8 cellular contexts compared by ENCODE assay signal in the genomic region with DNA sequence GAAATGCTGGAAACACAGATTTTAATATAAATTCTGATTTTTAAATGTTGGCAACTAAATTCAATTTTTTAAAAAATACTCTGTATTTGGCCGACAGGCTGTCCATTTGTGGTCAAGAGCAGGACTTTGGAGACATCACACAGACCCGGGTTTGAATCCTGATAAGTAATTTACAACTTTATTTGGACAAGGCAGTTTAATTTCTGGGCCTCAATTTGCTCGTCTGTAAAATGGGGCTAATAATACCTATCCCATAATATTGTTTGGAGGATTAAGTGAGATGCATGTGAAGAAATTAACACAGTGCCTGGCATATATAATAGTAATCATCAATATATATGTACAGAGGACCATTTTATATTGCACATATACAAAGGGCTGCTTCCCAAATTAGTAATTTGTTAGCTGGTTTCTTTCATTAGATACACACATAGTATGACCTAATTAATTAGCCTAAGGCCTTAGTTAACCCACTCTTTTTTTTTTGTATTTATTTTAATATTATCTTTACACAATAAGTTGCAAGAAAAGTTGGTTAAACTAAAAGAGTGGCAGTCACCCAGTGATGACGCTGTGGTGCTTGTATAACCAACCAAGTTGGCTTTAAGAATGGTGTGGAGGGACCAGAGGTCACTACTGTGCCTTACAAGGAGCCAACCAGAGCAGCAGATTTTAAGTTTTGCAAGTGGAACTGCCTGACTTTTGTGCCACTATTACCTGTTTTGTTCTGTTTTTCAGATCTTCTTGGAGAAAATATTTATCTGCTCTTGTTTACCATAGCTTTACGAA. TPM values are rescaled to one million over a fixed set of nuclear protein-coding genes. Genes with fewer than 3 reads are reported as not detected.
DNase-seq lines count a peak whose midpoint lies in the region; ATAC-seq and TF ChIP-seq lines count a peak whose summit lies in the region.

No MANE protein-coding gene starts in this region.

- peak overlapping the region; percentile 99 for H3K4me3 ChIP-seq in mononuclear cell (ENCODE audit: low read length)

- peaks cover 34% of the 10 kb centered on the region for H3K4me1 Mint-ChIP-seq in chondrocyte (ENCODE audit: low read depth)

- H3K9me3 Mint-ChIP-seq in chondrocyte (ENCODE audit: low read depth): no peaks in the 10 kb centered on the region

- TF ChIP-seq CTCF in chondrocyte (IDR thresholded peaks at IDR 0.05): no peak

- H3K4me3 Mint-ChIP-seq in chondrocyte (ENCODE audit: unreplicated experiment): peak overlapping the region; percentile 96

- DNase-seq in DMS114 treated with DMSO at 0.1 percent for 48 hours (lab: John Stamatoyannopoulos, UW; ENCODE audit: unreplicated experiment) (peak; percentile 16), NOMO-1 (lab: John Stamatoyannopoulos, UW; ENCODE audit: unreplicated experiment in 2 of 2) (peak; percentile 42 to 76), chondrocyte (ENCODE audit: low spot score) (no peak), pons (ENCODE audit: low spot score) (no peak), NCI-H446 treated with DMSO at 0.1 percent for 48 hours (lab: John Stamatoyannopoulos, UW) (no peak), NCI-H1092 treated with DMSO at 0.1 percent for 48 hours (lab: John Stamatoyannopoulos, UW) (no peak)

- no peaks in the 10 kb centered on the region for H3K27me3 ChIP-seq in mononuclear cell (ENCODE audit: insufficient read depth, low read length)

- H3K9me3 ChIP-seq in mononuclear cell (ENCODE audit: low read depth, low read length): no peaks in the 10 kb centered on the region

- peak overlapping the region; percentile 99 for H3K27ac Mint-ChIP-seq in chondrocyte (ENCODE audit: unreplicated experiment)

- peaks cover 56% of the 10 kb centered on the region for H3K4me1 ChIP-seq in mononuclear cell (ENCODE audit: insufficient read depth, low read length)

- peak; percentile 53 for ATAC-seq in GM21576 (IDR thresholded peaks at IDR 0.05; ENCODE audit: unreplicated experiment)

- no peaks in the 10 kb centered on the region for H3K27me3 Mint-ChIP-seq in chondrocyte (ENCODE audit: low read depth)

- peaks cover 1% of the 10 kb centered on the region for H3K36me3 Mint-ChIP-seq in chondrocyte (ENCODE audit: low read depth)

RNA-seq across cellular contexts. Expression of gene PIGB, which starts 0.7 kb away (rescaled TPM):
- total RNA-seq in chondrocyte (8.1 to 16.9 TPM (median 8.9 TPM) in 3 replicates), mononuclear cell (22.7 TPM)

RNA-seq across cellular contexts. Expression of gene PIGBOS1, which starts 0.8 kb away (rescaled TPM):
- total RNA-seq in chondrocyte: 9.5 to 12.3 TPM (median 9.6 TPM) in 3 replicates
- 8.9 TPM for total RNA-seq in mononuclear cell

RNA-seq across cellular contexts. Expression of gene RAB27A, which starts 30.1 kb away (rescaled TPM):
- total RNA-seq in chondrocyte (16.8 to 18.3 TPM (median 17.5 TPM) in 3 replicates), mononuclear cell (16.5 TPM)

Comparison
In these comparisons a context has a peak if more than half of its experiments do, and no peak if none do; other contexts are left out.
1. DNase-seq: peak in DMS114 treated with DMSO at 0.1 percent for 48 hours (single experiment) and NOMO-1 (2 of 2); none in chondrocyte (single experiment), pons (single experiment), NCI-H446 treated with DMSO at 0.1 percent for 48 hours (single experiment) and NCI-H1092 treated with DMSO at 0.1 percent for 48 hours (single experiment).